ENCODE assay signal across 19 cellular contexts in the genomic region with DNA sequence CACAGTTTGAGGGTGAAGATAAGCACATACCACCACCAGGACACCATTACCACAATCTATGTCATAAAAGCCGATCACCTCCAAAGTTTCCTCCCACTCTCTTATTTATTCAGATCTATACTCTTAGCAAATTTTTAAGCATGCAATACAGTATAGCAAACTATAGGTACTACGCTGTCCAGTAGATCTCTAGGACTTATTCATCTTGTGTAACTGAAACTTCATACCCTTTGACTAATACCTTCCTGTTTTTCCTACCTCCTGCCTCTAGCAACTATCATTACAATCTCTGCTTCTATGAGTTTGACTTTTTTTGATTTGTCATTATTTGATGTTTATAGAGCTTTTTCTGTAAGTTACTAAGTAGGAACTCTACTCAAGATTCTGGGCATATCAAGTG.
DNase-seq lines count a peak whose midpoint lies in the region; ATAC-seq, FAIRE-seq and TF ChIP-seq lines count a peak whose summit lies in the region.
"Had no signal": no experiment of that assay in that cellular context is flagged by ENCODE, and none has a peak within 500 bp of the region (broad histone marks: within the 10 kb centered on the region; RNA-seq: fewer than 3 reads in every experiment).

No MANE protein-coding gene starts in this region.

- H3K4me3 ChIP-seq in bronchial epithelial cell (ENCODE audit: low read depth, low read length) (no peak overlapping the region), HepG2 (replicated peaks in 1 of 3; ENCODE audit: insufficient read depth in 1 of 3, low read depth in 2 of 3, low read length in 3 of 3) (no peak overlapping the region)
- H3K4me3 ChIP-seq: upper lobe of left lung had no signal

- no peaks in the 10 kb centered on the region for H4K20me1 ChIP-seq in HepG2 (ENCODE audit: insufficient read depth, low read length)

- no peaks in the 10 kb centered on the region for H3K9me3 Mint-ChIP-seq in activated naive CD4-positive, alpha-beta T cell treated with anti-CD3 and anti-CD28 coated beads, Interleukin-2, amount 50 U/mL, for 24 hours
- no peaks in the 10 kb centered on the region for H3K9me3 Mint-ChIP-seq in stimulated activated naive CD8-positive, alpha-beta T cell treated with anti-CD3 and anti-CD28 coated beads, Interleukin-15, amount 100 ng/mL, for 72 hours
- H3K9me3 Mint-ChIP-seq: IgD-negative memory B cell had no signal

- WGBS in HepG2 (ENCODE audit: low lambda C conversion rate): 54% methylated on average over 2 of the region's 2 CpGs

- H3K36me3 ChIP-seq in bronchial epithelial cell (ENCODE audit: control insufficient read depth, insufficient read depth, low read length): no peaks in the 10 kb centered on the region
- H3K36me3 ChIP-seq in HepG2 (replicated peaks in 1 of 2; ENCODE audit: control insufficient read depth in 1 of 2, insufficient read depth in 2 of 2, low read length in 2 of 2): no peaks in the 10 kb centered on the region
- H3K36me3 ChIP-seq: upper lobe of left lung had no signal

- H3K9me3 ChIP-seq in HepG2 (ENCODE audit: low read length): no peaks in the 10 kb centered on the region
- H3K9me3 ChIP-seq: upper lobe of left lung had no signal

- H3K4me1 ChIP-seq in HepG2 (ENCODE audit: insufficient read depth, low read length): no peaks in the 10 kb centered on the region
- H3K4me1 ChIP-seq: upper lobe of left lung had no signal

- H3K79me2 ChIP-seq in HepG2 (ENCODE audit: insufficient read depth, low read length): no peaks in the 10 kb centered on the region

- POLR2A ChIA-PET in HepG2 (lab: Yijun Ruan, JAX): no interaction called here

- FAIRE-seq in bronchial epithelial cell (lab: Jason Lieb, UNC): no peak
- no peak for FAIRE-seq in HepG2 (lab: Jason Lieb, UNC)

- H3K27me3 Mint-ChIP-seq in activated naive CD4-positive, alpha-beta T cell treated with anti-CD3 and anti-CD28 coated beads, Interleukin-2, amount 50 U/mL, for 24 hours: no peaks in the 10 kb centered on the region
- peaks cover 6% of the 10 kb centered on the region for H3K27me3 Mint-ChIP-seq in stimulated activated naive CD8-positive, alpha-beta T cell treated with anti-CD3 and anti-CD28 coated beads, Interleukin-15, amount 100 ng/mL, for 72 hours
- H3K27me3 Mint-ChIP-seq: IgD-negative memory B cell had no signal

- DNase-seq in activated naive CD4-positive, alpha-beta T cell treated with anti-CD3 and anti-CD28 coated beads, Interleukin-2, amount 50 U/mL, for 16 hours: no peak
- DNase-seq in NOMO-1 treated with dmso at 0.1 percent for 144 hours (lab: John Stamatoyannopoulos, UW; ENCODE audit: unreplicated experiment): peak; percentile 11
- peak; percentile 68 for DNase-seq in bronchial epithelial cell (ENCODE audit: low read depth)
- DNase-seq in stimulated activated naive CD8-positive, alpha-beta T cell treated with anti-CD3 and anti-CD28 coated beads, Interleukin-15, amount 100 ng/mL, for 72 hours: no peak
- no peak for DNase-seq in NCI-H2107 treated with DMSO at 0.1 percent for 48 hours (lab: John Stamatoyannopoulos, UW; ENCODE audit: unreplicated experiment)
- DNase-seq in HepG2 (ENCODE audit: low spot score): no peak
- DNase-seq in kidney tubule cell (ENCODE audit: low spot score): no peak
- DNase-seq: ACHN, C1 segment of cervical spinal cord, dermis blood vessel endothelial cell, glutamatergic neuron, H7, MV-4-11, NCI-H1694 treated with DMSO at 0.1 percent for 48 hours, NCI-H526 treated with DMSO at 0.1 percent for 48 hours, upper lobe of left lung had no signal

- peaks cover 24% of the 10 kb centered on the region for H3K4me1 Mint-ChIP-seq in activated naive CD4-positive, alpha-beta T cell treated with anti-CD3 and anti-CD28 coated beads, Interleukin-2, amount 50 U/mL, for 24 hours
- H3K4me1 Mint-ChIP-seq in stimulated activated naive CD8-positive, alpha-beta T cell treated with anti-CD3 and anti-CD28 coated beads, Interleukin-15, amount 100 ng/mL, for 72 hours: peaks cover 5% of the 10 kb centered on the region

- ATAC-seq in stimulated activated naive CD8-positive, alpha-beta T cell treated with anti-CD3 and anti-CD28 coated beads, Interleukin-15, amount 100 ng/mL, for 72 hours: peak; percentile 94
- no peak for ATAC-seq in HepG2

- no peak for TF ChIP-seq EP300 in HepG2 (IDR thresholded peaks at IDR 0.05; ENCODE audit: low read depth in 2 of 2, low read length in 2 of 2)
- TF ChIP-seq EP300 in HepG2 (CRISPR knock-in tag; IDR thresholded peaks at IDR 0.05; ENCODE audit: borderline replicate concordance): no peak

- no peak for TF ChIP-seq RAD21 in HepG2 (CRISPR knock-in tag; IDR thresholded peaks at IDR 0.05)

- no peak overlapping the region for H2AFZ ChIP-seq in HepG2 (ENCODE audit: low read length)

- intact Hi-C loops in HepG2 (cut with micrococcal nuclease; ENCODE audit: unreplicated experiment): no loop called here

- H3K27me3 ChIP-seq in bronchial epithelial cell (ENCODE audit: control insufficient read depth, insufficient read depth, low read length) (no peaks in the 10 kb centered on the region), HepG2 (ENCODE audit: control insufficient read depth in 1 of 2, insufficient read depth in 2 of 2, low read length in 2 of 2) (0 out of 5 replicates have a peak, but pooled peaks cover 0 to 7% of the 10 kb centered on the region in 2 experiments)
- H3K27me3 ChIP-seq: upper lobe of left lung had no signal

- no TSS peak for BruUV-seq in HepG2 (replicated peaks; lab: Mats Ljungman, UMichigan)

- H3K27ac Mint-ChIP-seq in activated naive CD4-positive, alpha-beta T cell treated with anti-CD3 and anti-CD28 coated beads, Interleukin-2, amount 50 U/mL, for 24 hours: no peak overlapping the region
- H3K27ac Mint-ChIP-seq in stimulated activated naive CD8-positive, alpha-beta T cell treated with anti-CD3 and anti-CD28 coated beads, Interleukin-15, amount 100 ng/mL, for 72 hours: no peak overlapping the region
- H3K27ac Mint-ChIP-seq: IgD-negative memory B cell had no signal

- TF ChIP-seq POLR2A in HepG2 (IDR thresholded peaks at IDR 0.05; ENCODE audit: insufficient read depth in 1 of 2, low read depth in 2 of 2, low read length in 2 of 2): no peak

- H3K4me2 ChIP-seq in HepG2 (ENCODE audit: low read depth, low read length): no peak overlapping the region

- H3K36me3 Mint-ChIP-seq in activated naive CD4-positive, alpha-beta T cell treated with anti-CD3 and anti-CD28 coated beads, Interleukin-2, amount 50 U/mL, for 24 hours: peaks cover 1% of the 10 kb centered on the region
- H3K36me3 Mint-ChIP-seq: IgD-negative memory B cell had no signal

- in situ Hi-C loops in HepG2 (cut with HindIII; ENCODE audit: extremely low pct_ligation_motif_present, low pct_unique_long_range_greater_than_20kb): no loop called here

- no peak for TF ChIP-seq CTCF in bronchial epithelial cell (IDR thresholded peaks at IDR 0.05; ENCODE audit: insufficient read depth, low read length, severe bottlenecking)
- TF ChIP-seq CTCF in HepG2 (CRISPR knock-in tag; IDR thresholded peaks at IDR 0.05): no peak

- peak overlapping the region; percentile 62 for H3K4me3 Mint-ChIP-seq in activated naive CD4-positive, alpha-beta T cell treated with anti-CD3 and anti-CD28 coated beads, Interleukin-2, amount 50 U/mL, for 24 hours
- peak overlapping the region in 1 of 2 donors; percentile 7 for H3K4me3 Mint-ChIP-seq in stimulated activated naive CD8-positive, alpha-beta T cell treated with anti-CD3 and anti-CD28 coated beads, Interleukin-15, amount 100 ng/mL, for 72 hours
- H3K4me3 Mint-ChIP-seq: IgD-negative memory B cell had no signal

- no peak overlapping the region for H3K27ac ChIP-seq in HepG2 (ENCODE audit: extremely low read length, insufficient read depth, low read length)
- H3K27ac ChIP-seq: HL-60 had no signal

- CTCF ChIA-PET in HepG2 (lab: Yijun Ruan, JAX; ENCODE audit: low intra/inter-chr PET ratio, low total read pairs): no interaction called here

- no peak overlapping the region for H3K9ac ChIP-seq in HepG2 (ENCODE audit: insufficient read depth, low read depth, low read length)

TF ChIP-seq in HepG2, 621 proteins besides CTCF, POLR2A, EP300 and RAD21:
- TF ChIP-seq ZNF7 (CRISPR knock-in tag; IDR thresholded peaks at IDR 0.05) (no peak), ZNF550 (CRISPR knock-in tag; IDR thresholded peaks at IDR 0.05; ENCODE audit: borderline replicate concordance) (no peak)

Comparison
In these comparisons a context has a peak if more than half of its experiments do, and no peak if none do; other contexts are left out.
1. DNase-seq: peak in NOMO-1 treated with dmso at 0.1 percent for 144 hours (single experiment) and bronchial epithelial cell (single experiment); none in activated naive CD4-positive, alpha-beta T cell treated with anti-CD3 and anti-CD28 coated beads, Interleukin-2, amount 50 U/mL, for 16 hours (single experiment), stimulated activated naive CD8-positive, alpha-beta T cell treated with anti-CD3 and anti-CD28 coated beads, Interleukin-15, amount 100 ng/mL, for 72 hours (0 of 2), NCI-H2107 treated with DMSO at 0.1 percent for 48 hours (single experiment), HepG2 (single experiment) and kidney tubule cell (single experiment).